Comparison of ENCODE assay signal across 11 cellular contexts in the genomic region with DNA sequence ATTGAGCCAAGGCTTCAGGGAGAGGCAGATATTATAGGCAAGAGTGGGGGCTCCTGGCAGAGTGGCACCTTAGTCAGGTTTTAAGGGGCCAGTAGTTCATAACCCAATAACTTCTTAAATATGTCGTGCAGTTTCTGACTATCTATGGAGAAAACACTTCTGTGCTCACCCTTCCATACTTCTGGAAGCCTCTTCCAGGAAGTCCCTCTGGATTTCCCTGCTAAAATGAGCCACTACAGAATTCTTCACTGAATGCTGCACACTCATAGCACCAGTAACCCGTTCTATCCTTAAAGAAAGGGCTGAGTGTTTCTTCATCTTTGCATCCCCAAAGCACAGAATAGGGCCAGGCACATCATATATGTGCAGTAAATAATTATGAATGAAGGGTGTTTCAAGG.
"Had no signal": no experiment of that assay in that cellular context is flagged by ENCODE, and none has a peak within 500 bp of the region (broad histone marks: within the 10 kb centered on the region; RNA-seq: fewer than 3 reads in every experiment).

No MANE protein-coding gene starts in this region.

- ATAC-seq: GM23338, HCT116 had no signal

- H3K9me3 ChIP-seq: HAP-1 had no signal

- H3K9ac ChIP-seq: GM23248 had no signal

- H2AFZ ChIP-seq: GM23248, GM23338 had no signal

- H3K4me3 ChIP-seq: GM23248, GM23338, HAP-1 had no signal

- DNase-seq: GM23248, GOT3, H7, H9, HCEC 1CT, HFFc6 had no signal

- FAIRE-seq: H1, H54 had no signal

- H3K4me1 ChIP-seq: HAP-1 had no signal

- H3K36me3 ChIP-seq: HAP-1 had no signal

- H3K27ac ChIP-seq: GM23248 had no signal

- H3K4me2 ChIP-seq: GM23338 had no signal
